Comparison of ENCODE assay signal across 8 cellular contexts in the genomic region with DNA sequence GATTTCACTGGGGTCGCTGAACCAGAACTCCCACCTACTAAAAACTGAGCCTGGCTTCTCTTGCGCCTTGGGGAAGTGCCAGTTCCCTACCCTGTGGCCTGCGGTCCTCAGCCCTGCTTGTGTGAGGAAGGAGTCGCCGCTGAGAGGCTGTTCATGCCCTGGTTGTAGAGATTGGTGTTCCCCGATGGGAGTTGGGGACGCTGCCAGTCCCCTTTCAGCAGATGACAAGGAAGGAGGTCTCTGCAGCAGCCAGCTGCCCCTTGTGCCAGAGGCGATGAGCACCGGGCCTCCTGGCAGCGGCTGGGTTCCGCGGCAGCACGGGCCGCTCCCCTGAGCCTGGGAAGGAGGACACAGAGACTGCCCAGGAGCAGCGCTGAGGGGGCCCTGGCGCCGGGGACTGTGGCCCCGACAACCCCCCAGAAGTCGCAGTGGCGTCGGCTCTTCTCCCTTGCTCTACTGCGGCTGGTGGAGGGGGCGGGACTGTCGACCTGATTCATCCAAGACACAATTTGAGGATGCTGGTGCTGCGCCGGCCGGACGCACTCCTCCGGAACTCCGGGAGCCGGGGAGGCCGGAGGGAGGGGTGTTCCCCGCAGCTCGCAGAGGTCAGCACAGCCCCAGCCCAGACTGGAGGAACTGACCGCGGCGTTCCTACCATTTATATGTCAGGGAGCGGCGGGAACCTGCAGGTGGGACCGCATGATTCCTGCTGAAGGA. TPM values are rescaled to one million over a fixed set of nuclear protein-coding genes. Genes with fewer than 3 reads are reported as not detected.
DNase-seq lines count a peak whose midpoint lies in the region; ATAC-seq, FAIRE-seq and TF ChIP-seq lines count a peak whose summit lies in the region.

No MANE protein-coding gene starts in this region.

- peaks cover 57% of the 10 kb centered on the region for H3K4me1 Mint-ChIP-seq in activated CD8-positive, alpha-beta memory T cell treated with anti-CD3 and anti-CD28 coated beads, Interleukin-2, amount 10 ng/mL, durations not matched to agents 7 days and 5 days

- FAIRE-seq in GM12892 (lab: Jason Lieb, UNC): no peak

- no peak for TF ChIP-seq POLR2A in GM12892 (IDR thresholded peaks at IDR 0.05; ENCODE audit: low read depth, low read length)

- no peaks in the 10 kb centered on the region for H3K27me3 Mint-ChIP-seq in activated CD8-positive, alpha-beta memory T cell treated with anti-CD3 and anti-CD28 coated beads, Interleukin-2, amount 10 ng/mL, durations not matched to agents 7 days and 5 days

- peak overlapping the region; percentile 52 for H3K4me3 Mint-ChIP-seq in activated CD8-positive, alpha-beta memory T cell treated with anti-CD3 and anti-CD28 coated beads, Interleukin-2, amount 10 ng/mL, durations not matched to agents 7 days and 5 days

- CTCF ChIA-PET in activated CD8-positive, alpha-beta memory T cell treated with anti-CD3 and anti-CD28 coated beads, Interleukin-2, amount 10 ng/mL, durations not matched to agents 7 days and 5 days (lab: Charles Lee): interaction anchor here (1.3 to 4.2 kb wide), 6 partner anchors 7 to 245 kb away, joined by 3 to 41 read pairs (median 4); no protein-coding TSS in a partner anchor

- peak; percentile 40 for ATAC-seq in activated CD8-positive, alpha-beta memory T cell treated with anti-CD3 and anti-CD28 coated beads, Interleukin-2, amount 10 ng/mL, durations not matched to agents 7 days and 5 days

- peak overlapping the region; percentile 31 for H3K4me3 ChIP-seq in fibroblast of the aortic adventitia (ENCODE audit: low read depth, low read length)

- no peak for TF ChIP-seq CTCF in fibroblast of the aortic adventitia (IDR thresholded peaks at IDR 0.05; ENCODE audit: insufficient read depth, low read length)

- H3K36me3 Mint-ChIP-seq in activated CD8-positive, alpha-beta memory T cell treated with anti-CD3 and anti-CD28 coated beads, Interleukin-2, amount 10 ng/mL, durations not matched to agents 7 days and 5 days: no peaks in the 10 kb centered on the region

- no peaks in the 10 kb centered on the region for H3K9me3 Mint-ChIP-seq in activated CD8-positive, alpha-beta memory T cell treated with anti-CD3 and anti-CD28 coated beads, Interleukin-2, amount 10 ng/mL, durations not matched to agents 7 days and 5 days (ENCODE audit: low read depth)

- peak overlapping the region; percentile 86 for H3K27ac Mint-ChIP-seq in activated CD8-positive, alpha-beta memory T cell treated with anti-CD3 and anti-CD28 coated beads, Interleukin-2, amount 10 ng/mL, durations not matched to agents 7 days and 5 days

- DNase-seq in AML-193 (lab: John Stamatoyannopoulos, UW) (peak; percentile 22 to 40), HCEC 1CT (peak; percentile 13), fibroblast of the aortic adventitia (ENCODE audit: low read depth) (no peak), renal cortical epithelial cell (ENCODE audit: low read depth) (peak; percentile 20), GM12892 (ENCODE audit: insufficient read length) (no peak), NCI-H82 treated with DMSO at 0.1 percent for 48 hours (lab: John Stamatoyannopoulos, UW; ENCODE audit: unreplicated experiment) (no peak)
- DNase-seq in activated CD8-positive, alpha-beta memory T cell treated with anti-CD3 and anti-CD28 coated beads, Interleukin-2, amount 10 ng/mL, durations not matched to agents 7 days and 5 days: no peak
- no peak for DNase-seq in activated effector memory CD4-positive, alpha-beta T cell treated with Interleukin-2 at 50 U/mL for 16 hours

RNA-seq across cellular contexts. Expression of a gene that starts 12.0 kb away (rescaled TPM):
- total RNA-seq in activated CD8-positive, alpha-beta memory T cell treated with anti-CD3 and anti-CD28 coated beads, Interleukin-2, amount 10 ng/mL, durations not matched to agents 7 days and 5 days: not detected
- total RNA-seq in fibroblast of the aortic adventitia (ENCODE audit: low replicate concordance): not detected in 2 replicates
- not detected in 2 replicates for total RNA-seq in renal cortical epithelial cell
- 0.38 TPM for polyA plus RNA-seq in GM12892 (2012; ENCODE audit: missing spikeins)

RNA-seq across cellular contexts. Expression of a gene that starts 12.0 kb away (rescaled TPM):
- under 1 TPM in 1 of 2 experiments, not detected in 1; 0.23 TPM for total RNA-seq in activated CD8-positive, alpha-beta memory T cell treated with anti-CD3 and anti-CD28 coated beads, Interleukin-2, amount 10 ng/mL, durations not matched to agents 7 days and 5 days
- total RNA-seq in fibroblast of the aortic adventitia (ENCODE audit: low replicate concordance): not detected in 2 replicates
- total RNA-seq in renal cortical epithelial cell: not detected in 2 replicates
- polyA plus RNA-seq in GM12892 (2012; ENCODE audit: missing spikeins): not detected

RNA-seq across cellular contexts. Expression of a gene that starts 41.7 kb away (rescaled TPM):
- 1 to 10 TPM in 1 of 2 experiments, under 1 TPM in 1; 0.87 to 4.6 TPM for total RNA-seq in activated CD8-positive, alpha-beta memory T cell treated with anti-CD3 and anti-CD28 coated beads, Interleukin-2, amount 10 ng/mL, durations not matched to agents 7 days and 5 days
- 0.18 and 0.82 TPM in 2 replicates for total RNA-seq in fibroblast of the aortic adventitia (ENCODE audit: low replicate concordance)
- 0.20 TPM in 1 of 2 replicates, not detected in the other for total RNA-seq in renal cortical epithelial cell
- 1.9 TPM for polyA plus RNA-seq in GM12892 (2012; ENCODE audit: missing spikeins)

Comparison
In these comparisons a context has a peak if more than half of its experiments do, and no peak if none do; other contexts are left out.
1. DNase-seq: peak in AML-193 (2 of 2), HCEC 1CT (single experiment) and renal cortical epithelial cell (single experiment); none in activated CD8-positive, alpha-beta memory T cell treated with anti-CD3 and anti-CD28 coated beads, Interleukin-2, amount 10 ng/mL, durations not matched to agents 7 days and 5 days (single experiment), fibroblast of the aortic adventitia (single experiment), GM12892 (single experiment), NCI-H82 treated with DMSO at 0.1 percent for 48 hours (single experiment) and activated effector memory CD4-positive, alpha-beta T cell treated with Interleukin-2 at 50 U/mL for 16 hours (single experiment).